Comparison of ENCODE assay signal across 19 cellular contexts in genomic region chr13:99694251-99694650, GRCh38.
DNase-seq lines count a peak whose midpoint lies in the region; ATAC-seq lines count a peak whose summit lies in the region.
"Had no signal": no experiment of that assay in that cellular context is flagged by ENCODE, and none has a peak within 500 bp of the region (broad histone marks: within the 10 kb centered on the region; RNA-seq: fewer than 3 reads in every experiment).

No MANE protein-coding gene starts in this region.

- DNase-seq in NCI-H2171 treated with DMSO at 0.1 percent for 48 hours (lab: John Stamatoyannopoulos, UW): peak; percentile 37
- DNase-seq in NCI-H2171 (lab: John Stamatoyannopoulos, UW): no peak
- peak; percentile 36 for DNase-seq in NCI-H1694 treated with DMSO at 0.1 percent for 48 hours (lab: John Stamatoyannopoulos, UW)
- peak; percentile 63 for DNase-seq in cerebellum (ENCODE audit: low spot score)
- DNase-seq in retina: peak; percentile 52
- no peak for DNase-seq in activated effector memory CD4-positive, alpha-beta T cell treated with anti-CD3 and anti-CD28 coated beads, Interleukin-2, amount 50 U/mL, for 16 hours
- DNase-seq in kidney tubule cell (ENCODE audit: low spot score): no peak
- DNase-seq: BE2C; CD4-positive, CD25-positive, alpha-beta regulatory T cell; COR-L47; DMS153; Karpas-422; NCI-H2081 treated with DMSO at 0.1 percent for 48 hours; NCI-H226; NCI-H526; SJCRH30 had no signal

- no peak for ATAC-seq in GM21576 (IDR thresholded peaks at IDR 0.05; ENCODE audit: unreplicated experiment)
- ATAC-seq: GM12878, Panc1 had no signal

Comparison
In these comparisons a context has a peak if more than half of its experiments do, and no peak if none do; other contexts are left out.
1. DNase-seq: peak in NCI-H2171 treated with DMSO at 0.1 percent for 48 hours (single experiment), NCI-H1694 treated with DMSO at 0.1 percent for 48 hours (single experiment), cerebellum (single experiment) and retina (single experiment); none in NCI-H2171 (single experiment), activated effector memory CD4-positive, alpha-beta T cell treated with anti-CD3 and anti-CD28 coated beads, Interleukin-2, amount 50 U/mL, for 16 hours (single experiment) and kidney tubule cell (single experiment).